ENCODE assay signal across 2 cellular contexts in the genomic region with DNA sequence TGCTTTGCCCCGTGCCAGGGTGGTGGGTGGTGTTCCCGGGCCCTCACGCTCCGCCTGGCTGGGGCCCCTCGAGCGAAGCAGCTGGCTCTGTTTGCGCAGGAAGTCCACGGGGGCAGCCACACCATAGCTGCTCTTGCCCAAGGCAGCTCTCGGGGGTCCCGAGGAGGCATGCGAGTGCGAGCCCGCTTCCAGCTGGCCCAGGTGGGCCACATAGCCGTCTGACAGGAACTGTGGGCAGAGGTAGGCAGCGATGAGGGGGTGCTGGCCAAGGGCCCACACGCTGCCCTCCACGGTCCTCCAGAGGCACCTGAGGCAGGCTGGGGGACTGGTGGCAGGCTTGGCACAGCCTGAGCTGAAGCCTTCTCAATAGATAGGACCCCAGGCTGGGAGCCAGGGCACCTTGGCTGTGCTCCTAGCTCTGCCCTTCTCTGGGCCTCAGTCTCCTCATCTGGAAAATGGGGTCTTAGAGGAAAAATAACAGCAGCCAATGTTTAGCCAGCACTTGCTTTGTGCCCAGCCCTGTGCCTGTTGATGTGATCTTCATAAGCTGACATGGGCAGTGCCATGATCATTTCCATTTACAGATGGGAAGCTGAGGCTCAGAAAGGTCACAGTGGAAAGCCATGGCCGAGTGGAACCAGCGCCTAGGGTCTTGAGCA.
A peak's percentile ranks its signal among the peaks of the same experiment; 100 is the strongest.
TF ChIP-seq lines count a peak whose summit lies in the region.

No MANE protein-coding gene starts in this region.

TF ChIP-seq in A549, 52 proteins besides CTCF, POLR2A, EP300 and RAD21:
- TF ChIP-seq CBX8 (IDR thresholded peaks at IDR 0.05) (no peak), KDM1A (IDR thresholded peaks at IDR 0.05; ENCODE audit: low read depth) (peak; percentile 70; the same call in 1 of the 2 replicates)

TF ChIP-seq in K562, 482 proteins besides CTCF, POLR2A, EP300 and RAD21 (continues in another document):
- TF ChIP-seq, protein P1, sequence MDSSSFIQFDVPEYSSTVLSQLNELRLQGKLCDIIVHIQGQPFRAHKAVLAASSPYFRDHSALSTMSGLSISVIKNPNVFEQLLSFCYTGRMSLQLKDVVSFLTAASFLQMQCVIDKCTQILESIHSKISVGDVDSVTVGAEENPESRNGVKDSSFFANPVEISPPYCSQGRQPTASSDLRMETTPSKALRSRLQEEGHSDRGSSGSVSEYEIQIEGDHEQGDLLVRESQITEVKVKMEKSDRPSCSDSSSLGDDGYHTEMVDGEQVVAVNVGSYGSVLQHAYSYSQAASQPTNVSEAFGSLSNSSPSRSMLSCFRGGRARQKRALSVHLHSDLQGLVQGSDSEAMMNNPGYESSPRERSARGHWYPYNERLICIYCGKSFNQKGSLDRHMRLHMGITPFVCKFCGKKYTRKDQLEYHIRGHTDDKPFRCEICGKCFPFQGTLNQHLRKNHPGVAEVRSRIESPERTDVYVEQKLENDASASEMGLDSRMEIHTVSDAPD (CRISPR knock-in tag; IDR thresholded peaks at IDR 0.05), result no peak
- TF ChIP-seq NR2C2 (CRISPR knock-in tag; IDR thresholded peaks at IDR 0.05) (no peak), NR2C2 (tag; IDR thresholded peaks at IDR 0.05) (no peak), PYGO2 (tag; IDR thresholded peaks at IDR 0.05) (no peak), NELFE (IDR thresholded peaks at IDR 0.05; ENCODE audit: insufficient read depth, insufficient read length) (no peak), BRD4 (IDR thresholded peaks at IDR 0.05) (no peak), RBM25 (IDR thresholded peaks at IDR 0.05; ENCODE audit: low read depth, low read length, severe bottlenecking) (peak; percentile 82), SMARCE1 (IDR thresholded peaks at IDR 0.05) (no peak), TCF7L2 (IDR thresholded peaks at IDR 0.05; ENCODE audit: low read depth, low read length) (no peak), RBFOX2 (IDR thresholded peaks at IDR 0.05; ENCODE audit: low read depth, low read length) (peak; percentile 26; the same call in 1 of the 2 replicates), ESRRB (CRISPR knock-in tag; IDR thresholded peaks at IDR 0.05; ENCODE audit: borderline replicate concordance) (no peak), NR3C1 (CRISPR knock-in tag; IDR thresholded peaks at IDR 0.05) (no peak), HDGF (IDR thresholded peaks at IDR 0.05) (no peak), SRSF7 (optimal IDR thresholded peaks at IDR 0.05; ENCODE audit: low read depth, low read length) (no peak), RNF219 (CRISPR knock-in tag; IDR thresholded peaks at IDR 0.05) (no peak), POLR3A (IDR thresholded peaks at IDR 0.05; ENCODE audit: borderline replicate concordance, extremely low read depth, insufficient read depth, insufficient read length) (no peak), ZEB2 (IDR thresholded peaks at IDR 0.05) (no peak), ZNF23 (CRISPR knock-in tag; IDR thresholded peaks at IDR 0.05) (no peak), CLOCK (CRISPR knock-in tag; IDR thresholded peaks at IDR 0.05; ENCODE audit: borderline replicate concordance) (no peak), SLC30A9 (CRISPR knock-in tag; IDR thresholded peaks at IDR 0.05) (no peak), STAT6 (CRISPR knock-in tag; IDR thresholded peaks at IDR 0.05) (no peak), POLR2AphosphoS5 (IDR thresholded peaks at IDR 0.05; ENCODE audit: control insufficient read depth, insufficient read depth, low read depth, low read length) (no peak), ZNF766 (CRISPR knock-in tag; conservative IDR thresholded peaks at IDR 0.05) (no peak), ZNF668 (CRISPR knock-in tag; IDR thresholded peaks at IDR 0.05) (no peak), E2F6 (IDR thresholded peaks at IDR 0.05; ENCODE audit: borderline replicate concordance in 1 of 2, extremely low read depth in 1 of 2, insufficient read depth in 1 of 2, insufficient read length in 1 of 2, low read depth in 1 of 2, low read length in 1 of 2, poor library complexity in 1 of 2, severe bottlenecking in 1 of 2) (no peak), MYBL2 (IDR thresholded peaks at IDR 0.05; ENCODE audit: low read depth) (no peak), MYBL2 (CRISPR knock-in tag; IDR thresholded peaks at IDR 0.05; ENCODE audit: borderline replicate concordance) (no peak), KHSRP (IDR thresholded peaks at IDR 0.05) (no peak), NBN (IDR thresholded peaks at IDR 0.05; ENCODE audit: low read depth) (no peak), ZNF133 (CRISPR knock-in tag; IDR thresholded peaks at IDR 0.05) (no peak), POLR2G (IDR thresholded peaks at IDR 0.05; ENCODE audit: low read depth, low read length) (peak; percentile 51), CBX8 (IDR thresholded peaks at IDR 0.05; ENCODE audit: borderline replicate concordance, extremely low read depth, low read depth, low read length, poor library complexity, severe bottlenecking) (no peak), NCOA2 (IDR thresholded peaks at IDR 0.05; ENCODE audit: partially characterized antibody in 2 of 2) (no peak), ESRRA (IDR thresholded peaks at IDR 0.05; ENCODE audit: borderline replicate concordance, low read depth) (peak; percentile 56; the same call in 1 of the 2 replicates), ZNF77 (CRISPR knock-in tag; IDR thresholded peaks at IDR 0.05) (no peak), MTF1 (CRISPR knock-in tag; IDR thresholded peaks at IDR 0.05; ENCODE audit: borderline replicate concordance) (no peak), BCOR (IDR thresholded peaks at IDR 0.05) (peak; percentile 79), CREM (IDR thresholded peaks at IDR 0.05; ENCODE audit: low read depth) (no peak), SPI1 (IDR thresholded peaks at IDR 0.05; ENCODE audit: borderline replicate concordance, low read depth, low read length) (no peak), SIX5 (IDR thresholded peaks at IDR 0.05; ENCODE audit: borderline replicate concordance in 1 of 2, insufficient read depth in 1 of 2, low read depth in 1 of 2, low read length in 2 of 2) (no peak), HBP1 (CRISPR knock-in tag; IDR thresholded peaks at IDR 0.05) (no peak), SMAD3 (CRISPR knock-in tag; conservative IDR thresholded peaks at IDR 0.05) (no peak), NFIX (CRISPR knock-in tag; IDR thresholded peaks at IDR 0.05; ENCODE audit: low read depth) (no peak), BRF1 (IDR thresholded peaks at IDR 0.05; ENCODE audit: borderline replicate concordance, extremely low read depth, insufficient read length) (no peak), RBM22 (IDR thresholded peaks at IDR 0.05; ENCODE audit: low read depth, low read length, poor library complexity, severe bottlenecking) (peak; percentile 20), STAG1 (CRISPR knock-in tag; IDR thresholded peaks at IDR 0.05; ENCODE audit: borderline replicate concordance) (no peak), RCOR1 (IDR thresholded peaks at IDR 0.05; ENCODE audit: borderline replicate concordance in 1 of 2, low read depth in 2 of 2, low read length in 2 of 2) (0 out of 4 replicates have a peak, but pooled peaks of 1 of the 2 experiments have one; percentile 43)
- TF ChIP-seq, protein P2, sequence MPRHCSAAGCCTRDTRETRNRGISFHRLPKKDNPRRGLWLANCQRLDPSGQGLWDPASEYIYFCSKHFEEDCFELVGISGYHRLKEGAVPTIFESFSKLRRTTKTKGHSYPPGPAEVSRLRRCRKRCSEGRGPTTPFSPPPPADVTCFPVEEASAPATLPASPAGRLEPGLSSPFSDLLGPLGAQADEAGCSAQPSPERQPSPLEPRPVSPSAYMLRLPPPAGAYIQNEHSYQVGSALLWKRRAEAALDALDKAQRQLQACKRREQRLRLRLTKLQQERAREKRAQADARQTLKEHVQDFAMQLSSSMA (CRISPR knock-in tag; IDR thresholded peaks at IDR 0.05), result no peak
- TF ChIP-seq, protein P3, sequence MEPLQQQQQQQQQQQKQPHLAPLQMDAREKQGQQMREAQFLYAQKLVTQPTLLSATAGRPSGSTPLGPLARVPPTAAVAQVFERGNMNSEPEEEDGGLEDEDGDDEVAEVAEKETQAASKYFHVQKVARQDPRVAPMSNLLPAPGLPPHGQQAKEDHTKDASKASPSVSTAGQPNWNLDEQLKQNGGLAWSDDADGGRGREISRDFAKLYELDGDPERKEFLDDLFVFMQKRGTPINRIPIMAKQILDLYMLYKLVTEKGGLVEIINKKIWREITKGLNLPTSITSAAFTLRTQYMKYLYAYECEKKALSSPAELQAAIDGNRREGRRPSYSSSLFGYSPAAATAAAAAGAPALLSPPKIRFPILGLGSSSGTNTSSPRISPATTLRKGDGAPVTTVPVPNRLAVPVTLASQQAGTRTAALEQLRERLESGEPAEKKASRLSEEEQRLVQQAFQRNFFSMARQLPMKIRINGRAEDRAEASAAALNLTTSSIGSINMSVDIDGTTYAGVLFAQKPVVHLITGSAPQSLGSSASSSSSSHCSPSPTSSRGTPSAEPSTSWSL (CRISPR knock-in tag; IDR thresholded peaks at IDR 0.05; ENCODE audit: borderline replicate concordance), result no peak
- TF ChIP-seq, protein P4, sequence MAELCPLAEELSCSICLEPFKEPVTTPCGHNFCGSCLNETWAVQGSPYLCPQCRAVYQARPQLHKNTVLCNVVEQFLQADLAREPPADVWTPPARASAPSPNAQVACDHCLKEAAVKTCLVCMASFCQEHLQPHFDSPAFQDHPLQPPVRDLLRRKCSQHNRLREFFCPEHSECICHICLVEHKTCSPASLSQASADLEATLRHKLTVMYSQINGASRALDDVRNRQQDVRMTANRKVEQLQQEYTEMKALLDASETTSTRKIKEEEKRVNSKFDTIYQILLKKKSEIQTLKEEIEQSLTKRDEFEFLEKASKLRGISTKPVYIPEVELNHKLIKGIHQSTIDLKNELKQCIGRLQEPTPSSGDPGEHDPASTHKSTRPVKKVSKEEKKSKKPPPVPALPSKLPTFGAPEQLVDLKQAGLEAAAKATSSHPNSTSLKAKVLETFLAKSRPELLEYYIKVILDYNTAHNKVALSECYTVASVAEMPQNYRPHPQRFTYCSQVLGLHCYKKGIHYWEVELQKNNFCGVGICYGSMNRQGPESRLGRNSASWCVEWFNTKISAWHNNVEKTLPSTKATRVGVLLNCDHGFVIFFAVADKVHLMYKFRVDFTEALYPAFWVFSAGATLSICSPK (IDR thresholded peaks at IDR 0.05; ENCODE audit: borderline replicate concordance), result no peak
